22 cellular contexts compared by ENCODE assay signal in genomic region chr16:49382916-49383315, GRCh38. TPM values are rescaled to one million over a fixed set of nuclear protein-coding genes. Genes with fewer than 3 reads are reported as not detected.
DNase-seq lines count a peak whose midpoint lies in the region; ATAC-seq, FAIRE-seq and TF ChIP-seq lines count a peak whose summit lies in the region.
"Had no signal": no experiment of that assay in that cellular context is flagged by ENCODE, and none has a peak within 500 bp of the region (broad histone marks: within the 10 kb centered on the region; RNA-seq: fewer than 3 reads in every experiment).

No MANE protein-coding gene starts in this region.

- H3K79me1 ChIP-seq in H1 (ENCODE audit: low read depth, low read length), result no peaks in the 10 kb centered on the region

- in situ Hi-C loops in HepG2 (cut with HindIII; ENCODE audit: extremely low pct_ligation_motif_present, low pct_unique_long_range_greater_than_20kb), result no loop called here

- H3K23me2 ChIP-seq in H1 (ENCODE audit: low read depth, low read length), result no peaks in the 10 kb centered on the region

- DNase-seq in HepG2 (ENCODE audit: low spot score), result peak; percentile 13
- DNase-seq in right lobe of liver, result no peak
- peak; percentile 40 for DNase-seq in NAMALWA (ENCODE audit: low spot score)
- peak in 1 of 2 experiments; percentile 70 for DNase-seq in H1 (ENCODE audit: low read depth in 1 of 2, low spot score in 2 of 2)
- no peak for DNase-seq in NOMO-1 (lab: John Stamatoyannopoulos, UW; ENCODE audit: unreplicated experiment in 2 of 2)
- no peak for DNase-seq in NCI-H345 (lab: John Stamatoyannopoulos, UW)
- no peak for DNase-seq in tibial nerve (ENCODE audit: low spot score in 2 of 2)
- DNase-seq: activated B cell treated with CpG ODN at 0.5 μM for 24 hours; activated T-cell treated with anti-CD3 and anti-CD28 coated beads for 4 hours; amniotic stem cell; foreskin melanocyte; MV-4-11; NCI-H510A treated with DMSO at 0.1 percent for 48 hours; retina; SIG-M5; stimulated activated CD4-positive, alpha-beta T cell treated with anti-CD3 and anti-CD28 coated beads, Interleukin-4, amount 100 ng/mL, for 1 hour; stimulated activated naive CD8-positive, alpha-beta T cell treated with anti-CD3 and anti-CD28 coated beads, Interleukin-15, Interleukin-2, amounts not matched to agents 100 U/mL and 50 U/mL, for 24 hours had no signal

- H2BK5ac ChIP-seq in H1 (ENCODE audit: low read depth, low read length), result no peak overlapping the region

- no TSS peak for BruUV-seq in HepG2 (replicated peaks; lab: Mats Ljungman, UMichigan)

- H4K20me1 ChIP-seq in HepG2 (ENCODE audit: insufficient read depth, low read length) (no peaks in the 10 kb centered on the region), H1 (replicated peaks in 1 of 2; ENCODE audit: control insufficient read depth in 1 of 2, insufficient read depth in 2 of 2, low read length in 2 of 2) (no peaks in the 10 kb centered on the region)
- H4K20me1 ChIP-seq: BLaER1 had no signal

- intact Hi-C loops in HepG2 (cut with micrococcal nuclease; ENCODE audit: unreplicated experiment) (no loop called here), right lobe of liver (cut with DNase I) (no loop called here)

- no peak overlapping the region for H3K4me2 ChIP-seq in HepG2 (ENCODE audit: low read depth, low read length)
- no peak overlapping the region for H3K4me2 ChIP-seq in H1 (ENCODE audit: insufficient read depth in 1 of 2, low read depth in 2 of 2, low read length in 2 of 2)
- H3K4me2 ChIP-seq: BLaER1 had no signal

- H3K36me3 ChIP-seq in HepG2 (replicated peaks in 1 of 2; ENCODE audit: control insufficient read depth in 1 of 2, insufficient read depth in 2 of 2, low read length in 2 of 2) (no peaks in the 10 kb centered on the region), right lobe of liver (no peaks in the 10 kb centered on the region), H1 (ENCODE audit: control insufficient read depth in 2 of 4, insufficient read depth in 4 of 4, low read length in 3 of 4) (no peaks in the 10 kb centered on the region), tibial nerve (no peaks in the 10 kb centered on the region)
- H3K36me3 ChIP-seq: BLaER1 had no signal

- H2BK12ac ChIP-seq in H1 (ENCODE audit: low read depth, low read length), result peak overlapping the region; percentile 81; the same call in 1 of the 2 replicates

- H3K27ac ChIP-seq in HepG2 (ENCODE audit: extremely low read length, insufficient read depth, low read length), result no peak overlapping the region
- H3K27ac ChIP-seq in right lobe of liver, result no peak overlapping the region
- no peak overlapping the region for H3K27ac ChIP-seq in H1 (ENCODE audit: low read depth, low read length)
- H3K27ac ChIP-seq in tibial nerve, result no peak overlapping the region
- H3K27ac ChIP-seq: BLaER1, HL-60 had no signal

- H3K9me3 ChIP-seq in HepG2 (ENCODE audit: low read length), result no peaks in the 10 kb centered on the region
- no peaks in the 10 kb centered on the region for H3K9me3 ChIP-seq in right lobe of liver
- no peaks in the 10 kb centered on the region for H3K9me3 ChIP-seq in H1 (ENCODE audit: insufficient read depth in 2 of 2, low read depth in 1 of 2, low read length in 1 of 2)
- peaks cover 0 to 27% (median 0%) of the 10 kb centered on the region in 4 donors for H3K9me3 ChIP-seq in tibial nerve

- H2BK20ac ChIP-seq in H1 (ENCODE audit: low read length), result peak overlapping the region; percentile 8; the same call in 1 of the 2 replicates

- H2AFZ ChIP-seq in HepG2 (ENCODE audit: low read length) (no peak overlapping the region), H1 (ENCODE audit: low read length) (no peak overlapping the region)

- H4K8ac ChIP-seq in H1 (ENCODE audit: extremely low read depth, insufficient read depth, low read length), result no peak overlapping the region

- ATAC-seq in HepG2 (peak; percentile 80), right lobe of liver (no peak), HG03442 (IDR thresholded peaks at IDR 0.05; ENCODE audit: unreplicated experiment) (no peak)
- ATAC-seq: stimulated activated naive CD8-positive, alpha-beta T cell treated with anti-CD3 and anti-CD28 coated beads, Interleukin-15, Interleukin-2, amounts not matched to agents 100 U/mL and 50 U/mL, for 24 hours had no signal

- POLR2A ChIA-PET in HepG2 (lab: Yijun Ruan, JAX), result no interaction called here
- POLR2A ChIA-PET in H1 (lab: Charles Lee; ENCODE audit: partially characterized antibody), result interaction anchor here (1.3 kb wide), 1 partner anchor 34 kb away, joined by 3 read pairs; no protein-coding TSS in a partner anchor

- no peak overlapping the region for H3K14ac ChIP-seq in H1 (ENCODE audit: insufficient read length)

- no peak overlapping the region for H2BK120ac ChIP-seq in H1 (replicated peaks; ENCODE audit: low read depth, low read length)

- CTCF ChIA-PET in HepG2 (lab: Yijun Ruan, JAX; ENCODE audit: low intra/inter-chr PET ratio, low total read pairs), result no interaction called here
- CTCF ChIA-PET in H1 (lab: Charles Lee; ENCODE audit: partially characterized antibody), result interaction anchor here (0.5 to 2.4 kb wide), 13 partner anchors 9 to 557 kb away, joined by 3 to 12 read pairs (median 4); no protein-coding TSS in a partner anchor

- no peak overlapping the region for H3K23ac ChIP-seq in H1 (ENCODE audit: insufficient read length)

- 3% methylated on average over 1 of the region's 1 CpG for WGBS in HepG2 (ENCODE audit: low lambda C conversion rate)
- 13% methylated on average over 1 of the region's 1 CpG for WGBS in right lobe of liver (ENCODE audit: insufficient coverage, low coverage, low lambda C conversion rate, missing lambda C conversion rate)
- WGBS in H1 (ENCODE audit: extremely low coverage in 1 of 2, insufficient coverage in 1 of 2, insufficient read length in 1 of 2, insufficient replicate concordance in 2 of 2, low coverage in 1 of 2, low lambda C conversion rate in 2 of 2, missing lambda C conversion rate in 1 of 2), 2 experiments, result 92% methylated on average over 1 of the region's 1 CpG; no CpG with 5 or more reads in 1 of the 2 experiments
- 26 to 32% methylated on average over 1 of the region's 1 CpG for WGBS in tibial nerve, 2 donors

- H3K4me1 ChIP-seq in HepG2 (ENCODE audit: insufficient read depth, low read length), result no peaks in the 10 kb centered on the region
- H3K4me1 ChIP-seq in right lobe of liver, result no peaks in the 10 kb centered on the region
- no peaks in the 10 kb centered on the region for H3K4me1 ChIP-seq in H1 (replicated peaks in 1 of 4; ENCODE audit: control insufficient read depth in 3 of 4, insufficient read depth in 4 of 4, low read length in 3 of 4)
- no peaks in the 10 kb centered on the region for H3K4me1 ChIP-seq in tibial nerve
- H3K4me1 ChIP-seq: BLaER1 had no signal

- H3K4ac ChIP-seq in H1 (replicated peaks; ENCODE audit: insufficient read length, low read depth, low read length), result no peak overlapping the region

- H3K9ac ChIP-seq in HepG2 (ENCODE audit: insufficient read depth, low read depth, low read length) (no peak overlapping the region), H1 (replicated peaks in 1 of 4; ENCODE audit: extremely low read depth in 1 of 4, low read depth in 3 of 4, low read length in 3 of 4) (no peak overlapping the region)
- H3K9ac ChIP-seq: BLaER1 had no signal

- TF ChIP-seq CTCF in HepG2 (CRISPR knock-in tag; IDR thresholded peaks at IDR 0.05) (peak; percentile 39), right lobe of liver (IDR thresholded peaks at IDR 0.05) (peak in 1 of 4 donors; percentile 19), H1 (IDR thresholded peaks at IDR 0.05; ENCODE audit: control extremely low read depth in 1 of 3, insufficient read depth in 1 of 3, low read depth in 1 of 3, low read length in 3 of 3) (peak; percentile 53 to 75 (median 58)), tibial nerve (IDR thresholded peaks at IDR 0.05) (no peak)

- H4K91ac ChIP-seq in H1 (replicated peaks; ENCODE audit: insufficient read length, low read length), result no peak overlapping the region

- H4K5ac ChIP-seq in H1 (ENCODE audit: insufficient read length, low read depth, low read length), result no peak overlapping the region

- TF ChIP-seq POLR2A in HepG2 (IDR thresholded peaks at IDR 0.05; ENCODE audit: insufficient read depth in 1 of 2, low read depth in 2 of 2, low read length in 2 of 2), result no peak
- no peak for TF ChIP-seq POLR2A in right lobe of liver (IDR thresholded peaks at IDR 0.05)
- no peak for TF ChIP-seq POLR2A in H1 (IDR thresholded peaks at IDR 0.05; ENCODE audit: control extremely low read depth in 1 of 2, low read depth in 2 of 2, low read length in 2 of 2)
- no peak for TF ChIP-seq POLR2A in tibial nerve (IDR thresholded peaks at IDR 0.05)

- H3K27me3 ChIP-seq in HepG2 (ENCODE audit: control insufficient read depth in 1 of 2, insufficient read depth in 2 of 2, low read length in 2 of 2) (peaks cover 1 to 11% of the 10 kb centered on the region in 2 experiments; a peak in 3 of 5 replicates), right lobe of liver (no peaks in the 10 kb centered on the region), H1 (replicated peaks in 1 of 4; ENCODE audit: control insufficient read depth in 3 of 4, extremely low read depth in 1 of 4, insufficient read depth in 3 of 4, low read length in 3 of 4) (no peaks in the 10 kb centered on the region), tibial nerve (no peaks in the 10 kb centered on the region)
- H3K27me3 ChIP-seq: BLaER1 had no signal

- TF ChIP-seq EP300 in HepG2 (IDR thresholded peaks at IDR 0.05; ENCODE audit: low read depth in 2 of 2, low read length in 2 of 2) (no peak), HepG2 (CRISPR knock-in tag; IDR thresholded peaks at IDR 0.05; ENCODE audit: borderline replicate concordance) (no peak), H1 (IDR thresholded peaks at IDR 0.05; ENCODE audit: borderline replicate concordance in 1 of 2, low read depth in 2 of 2, low read length in 2 of 2) (no peak), tibial nerve (IDR thresholded peaks at IDR 0.05) (no peak)

- H2AK5ac ChIP-seq in H1 (ENCODE audit: low read depth, low read length), result no peak overlapping the region

- no peaks in the 10 kb centered on the region for H3K79me2 ChIP-seq in HepG2 (ENCODE audit: insufficient read depth, low read length)
- no peaks in the 10 kb centered on the region for H3K79me2 ChIP-seq in H1 (ENCODE audit: control insufficient read depth in 1 of 2, insufficient read depth in 2 of 2, low read length in 2 of 2)

- TF ChIP-seq RAD21 in HepG2 (CRISPR knock-in tag; IDR thresholded peaks at IDR 0.05) (no peak), H1 (IDR thresholded peaks at IDR 0.05 in 1 of 2, conservative IDR thresholded peaks at IDR 0.05 in 1 of 2; ENCODE audit: low read depth in 2 of 2, low read length in 2 of 2) (peak; percentile 39 to 58)

- no peak overlapping the region for H3K56ac ChIP-seq in H1 (replicated peaks; ENCODE audit: insufficient read length, low read depth, low read length)

- H3K4me3 ChIP-seq in HepG2 (replicated peaks in 1 of 3; ENCODE audit: insufficient read depth in 1 of 3, low read depth in 2 of 3, low read length in 3 of 3) (no peak overlapping the region), right lobe of liver (no peak overlapping the region), H1 (ENCODE audit: extremely low read depth in 1 of 4, insufficient read depth in 2 of 4, low read depth in 3 of 4, low read length in 4 of 4) (no peak overlapping the region), tibial nerve (no peak overlapping the region)
- H3K4me3 ChIP-seq: BLaER1 had no signal

- no peak overlapping the region for H3K18ac ChIP-seq in H1 (ENCODE audit: extremely low read depth, low read length)

- no peak overlapping the region for H2BK15ac ChIP-seq in H1 (ENCODE audit: low read length)

- FAIRE-seq in HepG2 (lab: Jason Lieb, UNC) (peak; percentile 23), H1 (lab: Jason Lieb, UNC) (no peak)

RNA-seq across cellular contexts. Expression of gene C16orf78, which starts 9.3 kb away (rescaled TPM):
- total RNA-seq in HepG2 (2016; rRNA removed; fragmentation: Illumina TruSeq; extraction: Trizol) (not detected in 2 replicates), right lobe of liver (not detected), tibial nerve (not detected)
- total RNA-seq in HepG2 (2016; cell fraction: cytosol; rRNA removed; fragmentation: Illumina TruSeq; extraction: Trizol; ENCODE audit: low read depth), result not detected in 2 replicates
- total RNA-seq in HepG2 (2016; cell fraction: insoluble cytoplasmic fraction; rRNA removed; fragmentation: Illumina TruSeq; extraction: Trizol), result not detected in 2 replicates
- not detected in 2 replicates for total RNA-seq in HepG2 (2016; cell fraction: membrane; rRNA removed; fragmentation: Illumina TruSeq; extraction: Trizol)
- not detected in 2 replicates for total RNA-seq in HepG2 (2016; cell fraction: nucleus; rRNA removed; fragmentation: Illumina TruSeq; extraction: Trizol)
- polyA plus RNA-seq in HepG2 (2011; rRNA removed) (not detected in 2 replicates), H1 (2011; rRNA removed) (not detected in 2 replicates)
- polyA plus RNA-seq in HepG2 (2011; cell fraction: cytosol; rRNA removed), result not detected in 2 replicates
- not detected in 2 replicates for polyA plus RNA-seq in HepG2 (2011; cell fraction: nucleus; rRNA removed)
- not detected in 2 replicates for polyA plus RNA-seq in HepG2 (2012)
- not detected in 2 replicates for polyA plus RNA-seq in HepG2 (2016; cell fraction: cytosol; fragmentation: Illumina TruSeq; extraction: Trizol; ENCODE audit: low read depth)
- polyA plus RNA-seq in HepG2 (2016; cell fraction: insoluble cytoplasmic fraction; fragmentation: Illumina TruSeq; extraction: Trizol; ENCODE audit: low read depth), result not detected in 2 replicates
- polyA plus RNA-seq in HepG2 (2016; cell fraction: membrane; fragmentation: Illumina TruSeq; extraction: Trizol; ENCODE audit: low read depth), result not detected in 2 replicates
- polyA plus RNA-seq in HepG2 (2016; cell fraction: nucleus; fragmentation: Illumina TruSeq; extraction: Trizol; ENCODE audit: insufficient read depth, low read depth), result not detected in 2 replicates
- polyA minus RNA-seq in HepG2 (2011; rRNA and poly(A)+ RNA removed; ENCODE audit: low replicate concordance), result not detected in 2 replicates
- polyA minus RNA-seq in HepG2 (2011; cell fraction: cytosol; rRNA and poly(A)+ RNA removed), result not detected in 2 replicates
- polyA minus RNA-seq in HepG2 (2011; cell fraction: nucleus; rRNA and poly(A)+ RNA removed), result not detected in 2 replicates
- total RNA-seq in H1 (2021; fragmentation: NEBNext Ultra II Directional; extraction: Animal tissue kit (Norgen Biotek cat#: 25700)), result not detected in 2 replicates
- not detected for polyA plus RNA-seq in H1 (2011; cell fraction: cytosol; rRNA removed)
- not detected for polyA plus RNA-seq in H1 (2011; cell fraction: nucleus; rRNA removed)
- not detected in 4 replicates for polyA plus RNA-seq in H1 (2012, experiment 1 of 2)
- polyA plus RNA-seq in H1 (2012, experiment 2 of 2), result not detected
- polyA plus RNA-seq in H1 (2013, experiment 1 of 2), result not detected
- polyA plus RNA-seq in H1 (2013, experiment 2 of 2), result not detected
- polyA minus RNA-seq in H1 (2011; rRNA and poly(A)+ RNA removed), result not detected in 2 replicates
- polyA minus RNA-seq in H1 (2011; cell fraction: cytosol; rRNA and poly(A)+ RNA removed), result not detected
- not detected for polyA minus RNA-seq in H1 (2011; cell fraction: nucleus; rRNA and poly(A)+ RNA removed)
- total RNA-seq: activated B cell treated with CpG ODN at 0.5 μM for 24 hours, kidney epithelial cell, myocyte had no signal

Comparison
In these comparisons a context has a peak if more than half of its experiments do, and no peak if none do; other contexts are left out.
1. DNase-seq: peak in HepG2 (single experiment) and NAMALWA (single experiment); none in right lobe of liver (0 of 3), NOMO-1 (0 of 2), NCI-H345 (single experiment) and tibial nerve (0 of 2).
2. CTCF ChIP-seq: peak in HepG2 (single experiment) and H1 (3 of 3); none in tibial nerve (0 of 5).
3. Of the 41 proteins assayed by ChIP-seq in both HepG2 and H1: peak only in HepG2: none; only in H1: RAD21; in both: CTCF; in neither: 39.